In the genomic region with DNA sequence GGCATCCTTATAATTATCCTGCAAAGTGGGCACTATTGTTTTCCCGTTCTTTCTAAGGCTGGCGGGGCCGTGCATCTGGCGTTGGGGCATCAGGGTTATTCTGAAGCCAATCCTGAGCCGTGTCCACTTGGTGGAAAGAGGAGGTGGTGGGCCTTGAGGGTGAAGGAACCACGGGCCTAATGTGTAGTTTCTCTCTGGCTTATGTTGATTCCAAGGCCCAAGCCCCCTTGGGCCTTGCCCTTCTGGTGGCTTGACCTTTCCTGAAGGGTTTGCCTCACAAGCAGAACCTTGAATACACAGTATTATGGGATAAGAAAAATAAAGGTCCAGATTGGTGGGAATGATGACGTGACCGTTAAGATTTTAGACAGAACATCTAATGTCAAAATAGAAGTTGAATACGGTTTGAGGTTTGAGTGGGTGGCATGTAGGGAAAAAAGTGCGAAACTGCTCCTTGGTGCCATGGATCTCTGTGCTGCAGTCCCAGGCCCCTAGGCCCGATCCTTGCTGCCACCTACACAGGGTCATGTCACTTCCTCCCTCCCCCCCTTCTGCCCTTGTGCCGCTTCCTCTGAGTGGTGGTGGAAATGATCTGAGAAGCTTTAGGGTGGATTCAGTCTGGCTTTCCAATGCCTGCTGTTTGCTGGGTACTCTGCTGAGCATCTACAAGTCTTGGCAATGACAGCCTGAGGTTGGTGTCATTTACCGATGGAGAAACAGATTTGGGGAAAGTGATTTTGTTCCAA, we compare ENCODE assay signal across 22 cellular contexts.
A peak's percentile ranks its signal among the peaks of the same experiment; 100 is the strongest.
DNase-seq lines count a peak whose midpoint lies in the region; ATAC-seq, FAIRE-seq and TF ChIP-seq lines count a peak whose summit lies in the region.
"Had no signal": no experiment of that assay in that cellular context is flagged by ENCODE, and none has a peak within 500 bp of the region (broad histone marks: within the 10 kb centered on the region; RNA-seq: fewer than 3 reads in every experiment).

No MANE protein-coding gene starts in this region.

- H3K9me3 Mint-ChIP-seq in CD4-positive, alpha-beta memory T cell = no peaks in the 10 kb centered on the region
- H3K9me3 Mint-ChIP-seq in activated naive CD8-positive, alpha-beta T cell treated with anti-CD3 and anti-CD28 coated beads, Interleukin-2, amount 10 ng/mL, durations not matched to agents 7 days and 5 days = no peaks in the 10 kb centered on the region
- H3K9me3 Mint-ChIP-seq: activated CD4-positive, alpha-beta memory T cell treated with anti-CD3 and anti-CD28 coated beads for 36 hours; activated T-cell treated with anti-CD3 and anti-CD28 coated beads, Interleukin-2, amount 50 U/mL, for 4 hours had no signal

- peak; percentile 36 for ATAC-seq in activated naive CD8-positive, alpha-beta T cell treated with anti-CD3 and anti-CD28 coated beads, Interleukin-2, amount 10 ng/mL, durations not matched to agents 7 days and 5 days (ENCODE audit: low read depth)
- ATAC-seq: activated T-cell treated with anti-CD3 and anti-CD28 coated beads, Interleukin-2, amount 50 U/mL, for 4 hours; left ventricle myocardium superior; mucosa of descending colon had no signal

- POLR2A ChIA-PET in CD4-positive, alpha-beta memory T cell (lab: Charles Lee; ENCODE audit: partially characterized antibody) = no interaction called here
- POLR2A ChIA-PET in activated naive CD8-positive, alpha-beta T cell treated with anti-CD3 and anti-CD28 coated beads, Interleukin-2, amount 10 ng/mL, durations not matched to agents 7 days and 5 days (lab: Charles Lee) = interaction anchor here (0.6 kb wide), 1 partner anchor 33 kb away, joined by 5 read pairs; no protein-coding TSS in a partner anchor

- peaks cover 32 to 66% (median 48%) of the 10 kb centered on the region in 4 donors for H3K4me1 Mint-ChIP-seq in CD4-positive, alpha-beta memory T cell
- peaks cover 7% of the 10 kb centered on the region for H3K4me1 Mint-ChIP-seq in activated naive CD8-positive, alpha-beta T cell treated with anti-CD3 and anti-CD28 coated beads, Interleukin-2, amount 10 ng/mL, durations not matched to agents 7 days and 5 days

- peak overlapping the region; percentile 38 to 86 (median 64) for H3K27ac Mint-ChIP-seq in CD4-positive, alpha-beta memory T cell
- peak overlapping the region; percentile 35 for H3K27ac Mint-ChIP-seq in activated naive CD8-positive, alpha-beta T cell treated with anti-CD3 and anti-CD28 coated beads, Interleukin-2, amount 10 ng/mL, durations not matched to agents 7 days and 5 days
- H3K27ac Mint-ChIP-seq: activated CD4-positive, alpha-beta memory T cell treated with anti-CD3 and anti-CD28 coated beads for 36 hours had no signal

- intact Hi-C loops in CD4-positive, alpha-beta memory T cell (cut with micrococcal nuclease) = no loop called here

- H3K9me3 ChIP-seq in CD4-positive, alpha-beta memory T cell (ENCODE audit: control insufficient read depth in 1 of 2, low read length in 2 of 2) = no peaks in the 10 kb centered on the region
- H3K9me3 ChIP-seq in neutrophil = no peaks in the 10 kb centered on the region
- H3K9me3 ChIP-seq: HAP-1, mucosa of descending colon, right atrium auricular region, thyroid gland had no signal

- peaks cover 43 to 88% of the 10 kb centered on the region in 2 donors for H3K36me3 Mint-ChIP-seq in CD4-positive, alpha-beta memory T cell
- H3K36me3 Mint-ChIP-seq in activated naive CD8-positive, alpha-beta T cell treated with anti-CD3 and anti-CD28 coated beads, Interleukin-2, amount 10 ng/mL, durations not matched to agents 7 days and 5 days = peaks cover 14% of the 10 kb centered on the region

- H3K4me3 ChIP-seq in CD4-positive, alpha-beta memory T cell (ENCODE audit: low read length in 2 of 2) = no peak overlapping the region
- H3K4me3 ChIP-seq in neutrophil (ENCODE audit: low read depth in 1 of 2, low read length in 1 of 2) = no peak overlapping the region
- H3K4me3 ChIP-seq: HAP-1, mucosa of descending colon, right atrium auricular region, thyroid gland had no signal

- no peaks in the 10 kb centered on the region for H3K27me3 Mint-ChIP-seq in CD4-positive, alpha-beta memory T cell
- no peaks in the 10 kb centered on the region for H3K27me3 Mint-ChIP-seq in activated naive CD8-positive, alpha-beta T cell treated with anti-CD3 and anti-CD28 coated beads, Interleukin-2, amount 10 ng/mL, durations not matched to agents 7 days and 5 days
- H3K27me3 Mint-ChIP-seq: activated CD4-positive, alpha-beta memory T cell treated with anti-CD3 and anti-CD28 coated beads for 36 hours had no signal

- no peak for TF ChIP-seq CTCF in neutrophil (IDR thresholded peaks at IDR 0.05)

- H3K27me3 ChIP-seq in CD4-positive, alpha-beta memory T cell (ENCODE audit: insufficient read depth, low read length) = no peaks in the 10 kb centered on the region
- no peaks in the 10 kb centered on the region for H3K27me3 ChIP-seq in neutrophil
- H3K27me3 ChIP-seq: right atrium auricular region, thyroid gland had no signal

- DNase-seq in CD4-positive, alpha-beta memory T cell = no peak
- DNase-seq in GM12892 (ENCODE audit: insufficient read length) (no peak), NCI-H526 treated with DMSO at 0.1 percent for 48 hours (lab: John Stamatoyannopoulos, UW) (no peak), T-helper 2 cell (no peak), AG08396 (ENCODE audit: low spot score) (no peak)
- DNase-seq in activated naive CD8-positive, alpha-beta T cell treated with anti-CD3 and anti-CD28 coated beads, Interleukin-2, amount 10 ng/mL, durations not matched to agents 7 days and 5 days = no peak
- DNase-seq: activated CD4-positive, alpha-beta memory T cell treated with anti-CD3 and anti-CD28 coated beads for 36 hours; activated T-cell treated with anti-CD3 and anti-CD28 coated beads, Interleukin-2, amount 50 U/mL, for 4 hours; AML-193; amniotic stem cell; effector CD4-positive, alpha-beta T cell; left ventricle myocardium superior; mucosa of descending colon; NCI-H1417; NCI-H2107; NCI-H524 treated with DMSO at 0.1 percent for 48 hours; stimulated activated CD4-positive, alpha-beta T cell treated with anti-CD3 and anti-CD28 coated beads, Interleukin-12 subunit alpha, Interleukin-12 subunit beta, amount 100 ng/mL, for 4 hours; thyroid gland had no signal

- H3K4me1 ChIP-seq in CD4-positive, alpha-beta memory T cell (ENCODE audit: insufficient read depth, low read length) = peaks cover 10% of the 10 kb centered on the region
- H3K4me1 ChIP-seq in neutrophil (ENCODE audit: control insufficient read depth in 1 of 2, insufficient read depth in 1 of 2, low read depth in 1 of 2, low read length in 1 of 2) = no peaks in the 10 kb centered on the region
- H3K4me1 ChIP-seq: HAP-1 had no signal

- no peak overlapping the region for H3K27ac ChIP-seq in CD4-positive, alpha-beta memory T cell (ENCODE audit: low read depth, low read length)
- H3K27ac ChIP-seq in neutrophil = peak overlapping the region; percentile 40
- H3K27ac ChIP-seq: thyroid gland had no signal

- TF ChIP-seq POLR2A in GM12892 (IDR thresholded peaks at IDR 0.05; ENCODE audit: low read depth, low read length) = no peak

- CTCF ChIA-PET in CD4-positive, alpha-beta memory T cell (lab: Charles Lee; ENCODE audit: partially characterized antibody) = no interaction called here

- FAIRE-seq in GM12892 (lab: Jason Lieb, UNC) = peak; percentile 14
- FAIRE-seq: G401.6 had no signal

- peak overlapping the region in 2 of 8 donors; percentile 49 to 53 for H3K4me3 Mint-ChIP-seq in CD4-positive, alpha-beta memory T cell
- no peak overlapping the region for H3K4me3 Mint-ChIP-seq in activated naive CD8-positive, alpha-beta T cell treated with anti-CD3 and anti-CD28 coated beads, Interleukin-2, amount 10 ng/mL, durations not matched to agents 7 days and 5 days
- H3K4me3 Mint-ChIP-seq: activated CD4-positive, alpha-beta memory T cell treated with anti-CD3 and anti-CD28 coated beads for 36 hours; activated T-cell treated with anti-CD3 and anti-CD28 coated beads, Interleukin-2, amount 50 U/mL, for 4 hours had no signal

- H3K36me3 ChIP-seq in CD4-positive, alpha-beta memory T cell (ENCODE audit: insufficient read depth, low read length) = peaks cover 22% of the 10 kb centered on the region
- peaks cover 87% of the 10 kb centered on the region for H3K36me3 ChIP-seq in neutrophil
- H3K36me3 ChIP-seq: thyroid gland had no signal
